In genomic region chr9:9574080-9574479, GRCh38 we compare ENCODE assay signal across 33 cellular contexts.
"Had no signal": no experiment of that assay in that cellular context is flagged by ENCODE, and none has a peak within 500 bp of the region (broad histone marks: within the 10 kb centered on the region; RNA-seq: fewer than 3 reads in every experiment).

No MANE protein-coding gene starts in this region.

- H3K36me3 ChIP-seq: adrenal gland, brain microvascular endothelial cell, breast epithelium had no signal

- H3K9me3 ChIP-seq: adrenal gland, body of pancreas, breast epithelium had no signal

- H3K27ac ChIP-seq: adrenal gland, body of pancreas, brain microvascular endothelial cell, breast epithelium, VCaP had no signal

- FAIRE-seq: astrocyte, TTC549 had no signal

- H3K4me1 ChIP-seq: adrenal gland, body of pancreas, breast epithelium had no signal

- H3K4me3 ChIP-seq: adrenal gland, body of pancreas, breast epithelium had no signal

- ATAC-seq: activated CD8-positive, alpha-beta T cell treated with anti-CD3 and anti-CD28 coated beads for 36 hours; activated naive CD4-positive, alpha-beta T cell treated with anti-CD3 and anti-CD28 coated beads, Interleukin-2, amount 50 U/mL, for 72 hours; activated T-cell treated with anti-CD3 and anti-CD28 coated beads, Interleukin-2, amount 50 U/mL, for 4 hours; activated T-cell treated with anti-CD3 and anti-CD28 coated beads, Interleukin-2, amount 50 U/mL, for 72 hours; activated T-helper 17 cell treated with anti-CD3 and anti-CD28 coated beads, Interleukin-2, amount 50 U/mL, for 72 hours; body of pancreas had no signal

- DNase-seq: activated B cell treated with CpG ODN at 0.5 μM for 24 hours; activated CD4-positive, alpha-beta memory T cell treated with anti-CD3 and anti-CD28 coated beads for 36 hours; activated CD4-positive, alpha-beta T cell treated with anti-CD3 and anti-CD28 coated beads for 4 hours; activated CD4-positive, alpha-beta T cell treated with anti-CD3 and anti-CD28 coated beads, Interleukin-2, amount 10 ng/mL, durations not matched to agents 24 days and 14 days; activated CD4-positive, alpha-beta T cell treated with anti-CD3 and anti-CD28 coated beads, Interleukin-2, amount 50 U/mL, for 1 hour; activated CD4-positive, alpha-beta T cell treated with anti-CD3 and anti-CD28 coated beads, Interleukin-2, amount 50 U/mL, for 4 hours; activated CD4-positive, CD25-positive, alpha-beta regulatory T cell treated with anti-CD3 and anti-CD28 coated beads, Interleukin-2, amount 50 U/mL, for 72 hours; activated CD8-positive, alpha-beta memory T cell treated with anti-CD3 and anti-CD28 coated beads, Interleukin-2, amount 50 U/mL, for 4 hours; activated CD8-positive, alpha-beta T cell treated with anti-CD3 and anti-CD28 coated beads for 36 hours; activated effector memory CD4-positive, alpha-beta T cell treated with anti-CD3 and anti-CD28 coated beads, Interleukin-2, amount 50 U/mL, for 16 hours; activated gamma-delta T cell treated with Interleukin-2 at 50 U/mL for 16 hours; activated naive CD4-positive, alpha-beta T cell; activated naive CD4-positive, alpha-beta T cell treated with anti-CD3 and anti-CD28 coated beads for 36 hours; activated naive CD4-positive, alpha-beta T cell treated with anti-CD3 and anti-CD28 coated beads, Interleukin-2, amount 50 U/mL, for 16 hours; activated naive CD8-positive, alpha-beta T cell treated with anti-CD3 and anti-CD28 coated beads for 36 hours; activated T-cell treated with anti-CD3 and anti-CD28 coated beads for 4 hours; activated T-cell treated with anti-CD3 and anti-CD28 coated beads, Interleukin-2, amount 50 U/mL, for 1 hour; activated T-cell treated with anti-CD3 and anti-CD28 coated beads, Interleukin-2, amount 50 U/mL, for 4 hours; activated T-cell treated with anti-CD3 and anti-CD28 coated beads, Interleukin-2, amount 50 U/mL, for 72 hours; adrenal gland; amniotic stem cell; aorta; body of pancreas; brain microvascular endothelial cell; central memory CD4-positive, alpha-beta T cell; T-helper 2 cell; T-helper 9 cell had no signal

- H3K27me3 ChIP-seq: adrenal gland, body of pancreas, brain microvascular endothelial cell, breast epithelium had no signal
